In genomic region chrX:101408530-101408836, GRCh38 we compare ENCODE assay signal across 8 cellular contexts. TPM values are rescaled to one million over a fixed set of nuclear protein-coding genes. Genes with fewer than 3 reads are reported as not detected.
A peak's percentile ranks its signal among the peaks of the same experiment; 100 is the strongest.
DNase-seq lines count a peak whose midpoint lies in the region; ATAC-seq lines count a peak whose summit lies in the region.

No MANE protein-coding gene starts in this region.

- H3K27ac Mint-ChIP-seq in activated naive CD4-positive, alpha-beta T cell treated with anti-CD3 and anti-CD28 coated beads, Interleukin-2, amount 10 ng/mL, durations not matched to agents 7 days and 5 days: peak overlapping the region; percentile 97
- H3K27ac Mint-ChIP-seq in activated CD8-positive, alpha-beta T cell treated with anti-CD3 and anti-CD28 coated beads, Interleukin-2, amount 10 ng/mL, durations not matched to agents 7 days and 5 days: peak overlapping the region; percentile 99

- H3K36me3 ChIP-seq in iPS-18a (ENCODE audit: control insufficient read depth, low read depth, low read length): peaks cover 25% of the 10 kb centered on the region

- H3K4me1 Mint-ChIP-seq in activated naive CD4-positive, alpha-beta T cell treated with anti-CD3 and anti-CD28 coated beads, Interleukin-2, amount 10 ng/mL, durations not matched to agents 7 days and 5 days: peaks cover 43% of the 10 kb centered on the region
- H3K4me1 Mint-ChIP-seq in activated CD8-positive, alpha-beta T cell treated with anti-CD3 and anti-CD28 coated beads, Interleukin-2, amount 10 ng/mL, durations not matched to agents 7 days and 5 days (ENCODE audit: low read depth): peaks cover 34% of the 10 kb centered on the region

- peak overlapping the region; percentile 99 for H3K9ac ChIP-seq in iPS-18a (ENCODE audit: low read length)

- peak overlapping the region; percentile 95 for H3K4me3 ChIP-seq in iPS-18a (ENCODE audit: low read length)

- DNase-seq in activated naive CD4-positive, alpha-beta T cell treated with anti-CD3 and anti-CD28 coated beads, Interleukin-2, amount 10 ng/mL, durations not matched to agents 7 days and 5 days: no peak
- DNase-seq in activated naive CD4-positive, alpha-beta T cell (lab: John Stamatoyannopoulos, UW): no peak
- DNase-seq in activated CD8-positive, alpha-beta T cell treated with anti-CD3 and anti-CD28 coated beads, Interleukin-2, amount 10 ng/mL, durations not matched to agents 7 days and 5 days: no peak
- DNase-seq in substantia nigra (lab: John Stamatoyannopoulos, UW) (no peak), hippocampal formation (lab: John Stamatoyannopoulos, UW) (no peak), occipital lobe (lab: John Stamatoyannopoulos, UW) (no peak), NCI-H748 (lab: John Stamatoyannopoulos, UW; ENCODE audit: unreplicated experiment) (no peak)

- peaks cover 13% of the 10 kb centered on the region for H3K4me1 ChIP-seq in iPS-18a (ENCODE audit: control insufficient read depth, low read depth, low read length)

- CTCF ChIA-PET in activated naive CD4-positive, alpha-beta T cell treated with anti-CD3 and anti-CD28 coated beads, Interleukin-2, amount 10 ng/mL, durations not matched to agents 7 days and 5 days (lab: Charles Lee): no interaction called here
- CTCF ChIA-PET in activated CD8-positive, alpha-beta T cell treated with anti-CD3 and anti-CD28 coated beads, Interleukin-2, amount 10 ng/mL, durations not matched to agents 7 days and 5 days (lab: Charles Lee): no interaction called here

- H3K9me3 ChIP-seq in iPS-18a (ENCODE audit: control insufficient read depth, low read depth, low read length): no peaks in the 10 kb centered on the region

- peaks cover 15% of the 10 kb centered on the region for H3K36me3 Mint-ChIP-seq in activated naive CD4-positive, alpha-beta T cell treated with anti-CD3 and anti-CD28 coated beads, Interleukin-2, amount 10 ng/mL, durations not matched to agents 7 days and 5 days
- peaks cover 29% of the 10 kb centered on the region for H3K36me3 Mint-ChIP-seq in activated CD8-positive, alpha-beta T cell treated with anti-CD3 and anti-CD28 coated beads, Interleukin-2, amount 10 ng/mL, durations not matched to agents 7 days and 5 days (ENCODE audit: low read depth)

- peak overlapping the region; percentile 93 for H3K4me3 Mint-ChIP-seq in activated naive CD4-positive, alpha-beta T cell treated with anti-CD3 and anti-CD28 coated beads, Interleukin-2, amount 10 ng/mL, durations not matched to agents 7 days and 5 days
- H3K4me3 Mint-ChIP-seq in activated CD8-positive, alpha-beta T cell treated with anti-CD3 and anti-CD28 coated beads, Interleukin-2, amount 10 ng/mL, durations not matched to agents 7 days and 5 days: peak overlapping the region; percentile 91

- no peaks in the 10 kb centered on the region for H3K27me3 Mint-ChIP-seq in activated naive CD4-positive, alpha-beta T cell treated with anti-CD3 and anti-CD28 coated beads, Interleukin-2, amount 10 ng/mL, durations not matched to agents 7 days and 5 days
- H3K27me3 Mint-ChIP-seq in activated CD8-positive, alpha-beta T cell treated with anti-CD3 and anti-CD28 coated beads, Interleukin-2, amount 10 ng/mL, durations not matched to agents 7 days and 5 days (ENCODE audit: low read depth): no peaks in the 10 kb centered on the region

- H3K27me3 ChIP-seq in iPS-18a (ENCODE audit: control insufficient read depth, insufficient read depth, low read length): no peaks in the 10 kb centered on the region

- POLR2A ChIA-PET in activated CD8-positive, alpha-beta T cell treated with anti-CD3 and anti-CD28 coated beads, Interleukin-2, amount 10 ng/mL, durations not matched to agents 7 days and 5 days (lab: Charles Lee): no interaction called here

- H3K27ac ChIP-seq in iPS-18a (ENCODE audit: low read length) (peak overlapping the region; percentile 98), substantia nigra (ENCODE audit: low read depth, low read length, poor library complexity, severe bottlenecking) (peak overlapping the region; percentile 87)

- no peaks in the 10 kb centered on the region for H3K9me3 Mint-ChIP-seq in activated naive CD4-positive, alpha-beta T cell treated with anti-CD3 and anti-CD28 coated beads, Interleukin-2, amount 10 ng/mL, durations not matched to agents 7 days and 5 days
- H3K9me3 Mint-ChIP-seq in activated CD8-positive, alpha-beta T cell treated with anti-CD3 and anti-CD28 coated beads, Interleukin-2, amount 10 ng/mL, durations not matched to agents 7 days and 5 days (ENCODE audit: insufficient read depth): no peaks in the 10 kb centered on the region

- ATAC-seq in activated CD8-positive, alpha-beta T cell treated with anti-CD3 and anti-CD28 coated beads, Interleukin-2, amount 10 ng/mL, durations not matched to agents 7 days and 5 days: no peak

RNA-seq across cellular contexts. Expression of gene HNRNPH2, which starts 0.5 kb away (rescaled TPM):
- 10 to 100 TPM; 41.6 to 44.1 TPM for total RNA-seq in activated CD8-positive, alpha-beta T cell treated with anti-CD3 and anti-CD28 coated beads, Interleukin-2, amount 10 ng/mL, durations not matched to agents 7 days and 5 days
- 92.5 TPM for total RNA-seq in occipital lobe

RNA-seq across cellular contexts. Expression of gene GLA, which starts 0.8 kb away (rescaled TPM):
- total RNA-seq in activated CD8-positive, alpha-beta T cell treated with anti-CD3 and anti-CD28 coated beads, Interleukin-2, amount 10 ng/mL, durations not matched to agents 7 days and 5 days: 10 to 100 TPM; 34.7 to 38.4 TPM
- 20.7 TPM for total RNA-seq in occipital lobe

RNA-seq across cellular contexts. Expression of gene RPL36A, which starts 17.7 kb away (rescaled TPM):
- total RNA-seq in activated CD8-positive, alpha-beta T cell treated with anti-CD3 and anti-CD28 coated beads, Interleukin-2, amount 10 ng/mL, durations not matched to agents 7 days and 5 days: 100 to 1,000 TPM; 220 to 270 TPM
- total RNA-seq in occipital lobe: 287 TPM

RNA-seq across cellular contexts. Expression of gene BTK, which starts 22.5 kb away (rescaled TPM):
- total RNA-seq in activated CD8-positive, alpha-beta T cell treated with anti-CD3 and anti-CD28 coated beads, Interleukin-2, amount 10 ng/mL, durations not matched to agents 7 days and 5 days: under 1 TPM in 1 of 2 experiments, not detected in 1; 0.23 TPM
- total RNA-seq in occipital lobe: 0.94 TPM

RNA-seq across cellular contexts. Expression of gene TIMM8A, which starts 59.9 kb away (rescaled TPM):
- total RNA-seq in activated CD8-positive, alpha-beta T cell treated with anti-CD3 and anti-CD28 coated beads, Interleukin-2, amount 10 ng/mL, durations not matched to agents 7 days and 5 days: 10 to 100 TPM; 15.9 to 17.1 TPM
- 5.6 TPM for total RNA-seq in occipital lobe
